Comparison of ENCODE assay signal across 10 cellular contexts in genomic region chr12:94109154-94109553, GRCh38. TPM values are rescaled to one million over a fixed set of nuclear protein-coding genes. Genes with fewer than 3 reads are reported as not detected.
DNase-seq lines count a peak whose midpoint lies in the region; ATAC-seq and TF ChIP-seq lines count a peak whose summit lies in the region.
"Had no signal": no experiment of that assay in that cellular context is flagged by ENCODE, and none has a peak within 500 bp of the region (broad histone marks: within the 10 kb centered on the region; RNA-seq: fewer than 3 reads in every experiment).

No MANE protein-coding gene starts in this region.

- no peaks in the 10 kb centered on the region for H3K9me3 ChIP-seq in OCI-LY3 (ENCODE audit: insufficient read depth, low read length)

- peak overlapping the region; percentile 27; the same call in 1 of the 2 replicates for H3K4me2 ChIP-seq in OCI-LY3 (ENCODE audit: low read length)

- TF ChIP-seq CTCF in GM10248 (IDR thresholded peaks at IDR 0.05; ENCODE audit: control extremely low read depth, extremely low read depth, low read depth, missing control alignments): no peak
- no peak for TF ChIP-seq CTCF in OCI-LY3 (IDR thresholded peaks at IDR 0.05; ENCODE audit: low read depth, low read length)
- no peak for TF ChIP-seq CTCF in astrocyte of the spinal cord (IDR thresholded peaks at IDR 0.05; ENCODE audit: low read depth, low read length)

- H3K4me1 ChIP-seq in OCI-LY3 (ENCODE audit: low read length): peaks cover 6% of the 10 kb centered on the region; the same call in 1 of the 2 replicates

- POLR2A ChIA-PET in GM10248 (lab: Yijun Ruan, JAX): no interaction called here

- no peak overlapping the region for H2AFZ ChIP-seq in OCI-LY3 (ENCODE audit: low read depth, low read length)

- in situ Hi-C loops in astrocyte of the spinal cord (cut with HindIII; ENCODE audit: low sequenced_read_pairs): no loop called here

- H3K9ac ChIP-seq in OCI-LY3 (ENCODE audit: low read length): no peak overlapping the region

- DNase-seq in GM10248 (ENCODE audit: extremely low spot score) (peak; percentile 55), astrocyte of the spinal cord (ENCODE audit: low read depth, low spot score) (peak; percentile 54), inferior parietal cortex (ENCODE audit: extremely low spot score) (no peak), left lobe of liver (ENCODE audit: low spot score) (no peak), T1000 (lab: John Stamatoyannopoulos, UW) (no peak), DMS153 (lab: John Stamatoyannopoulos, UW) (no peak)
- DNase-seq in stimulated activated CD4-positive, alpha-beta T cell treated with anti-CD3 and anti-CD28 coated beads, Interleukin-15, amount 100 ng/mL, for 24 hours: peak; percentile 77
- DNase-seq: HFFc6, NCI-H1417 had no signal

- H3K36me3 ChIP-seq in OCI-LY3 (replicated peaks; ENCODE audit: low read depth, low read length): no peaks in the 10 kb centered on the region

- no peak for ATAC-seq in left lobe of liver

- H3K79me2 ChIP-seq in OCI-LY3 (ENCODE audit: low read length): no peaks in the 10 kb centered on the region

- CTCF ChIA-PET in GM10248 (lab: Yijun Ruan, JAX): interaction anchor here (0.8 to 5.2 kb wide), 2 partner anchors 8 to 15 kb away, joined by 3 to 58 read pairs; no protein-coding TSS in a partner anchor

- H3K27ac ChIP-seq in OCI-LY3 (ENCODE audit: low read length): no peak overlapping the region

- H3K4me3 ChIP-seq in OCI-LY3 (ENCODE audit: low read length) (no peak overlapping the region), astrocyte of the spinal cord (ENCODE audit: low read depth, low read length) (no peak overlapping the region)

- H3K27me3 ChIP-seq in OCI-LY3 (ENCODE audit: low read depth, low read length): peaks cover 30% of the 10 kb centered on the region

- no peaks in the 10 kb centered on the region for H4K20me1 ChIP-seq in OCI-LY3 (ENCODE audit: insufficient read depth, low read length)

RNA-seq across cellular contexts. Expression of gene PLXNC1, which starts 39.2 kb away (rescaled TPM):
- total RNA-seq in left lobe of liver: 1.1 TPM

Comparison
In these comparisons a context has a peak if more than half of its experiments do, and no peak if none do; other contexts are left out.
1. DNase-seq: peak in GM10248 (single experiment), astrocyte of the spinal cord (single experiment) and stimulated activated CD4-positive, alpha-beta T cell treated with anti-CD3 and anti-CD28 coated beads, Interleukin-15, amount 100 ng/mL, for 24 hours (single experiment); none in inferior parietal cortex (single experiment), left lobe of liver (single experiment), T1000 (single experiment) and DMS153 (single experiment).